Comparison of ENCODE assay signal across 21 cellular contexts in the genomic region with DNA sequence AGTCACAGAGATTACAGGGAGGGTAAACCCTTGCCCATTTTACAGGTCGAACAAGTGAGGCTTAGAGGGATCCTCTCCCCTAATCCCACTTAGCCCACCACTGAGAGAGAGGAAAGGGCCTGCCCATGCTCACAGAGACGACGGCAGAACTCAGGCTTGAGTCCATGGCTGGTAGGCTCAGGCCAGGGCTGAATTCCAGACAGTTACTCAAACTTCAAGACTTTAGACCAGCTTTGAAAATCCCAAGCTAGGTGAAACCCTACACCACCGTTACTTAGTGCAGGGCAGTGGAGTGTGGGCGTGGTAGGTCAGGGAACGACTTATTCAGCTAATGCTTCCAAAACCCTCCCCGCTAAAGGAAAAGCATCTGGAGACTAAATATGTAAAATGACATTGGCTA. TPM values are rescaled to one million over a fixed set of nuclear protein-coding genes. Genes with fewer than 3 reads are reported as not detected.
DNase-seq lines count a peak whose midpoint lies in the region; ATAC-seq, FAIRE-seq and TF ChIP-seq lines count a peak whose summit lies in the region.
"Had no signal": no experiment of that assay in that cellular context is flagged by ENCODE, and none has a peak within 500 bp of the region (broad histone marks: within the 10 kb centered on the region; RNA-seq: fewer than 3 reads in every experiment).

No MANE protein-coding gene starts in this region.

- DNase-seq in activated effector memory CD4-positive, alpha-beta T cell treated with anti-CD3 and anti-CD28 coated beads, Interleukin-2, amount 50 U/mL, for 16 hours: peak; percentile 9
- DNase-seq in activated effector memory CD4-positive, alpha-beta T cell treated with Interleukin-2 at 50 U/mL for 16 hours: no peak
- DNase-seq in astrocyte (ENCODE audit: low read depth): no peak
- DNase-seq in right cardiac atrium: no peak
- peak; percentile 2 for DNase-seq in skeletal muscle cell (ENCODE audit: low read depth)
- no peak for DNase-seq in T-cell
- no peak for DNase-seq in GM03348 (ENCODE audit: low spot score)
- DNase-seq: 8988T; activated CD8-positive, alpha-beta T cell treated with anti-CD3 and anti-CD28 coated beads for 36 hours; anterior cingulate cortex; CD8-positive, alpha-beta T cell; NCI-H748 treated with DMSO at 0.1 percent for 48 hours; Peyer's patch; retina had no signal

- H3K27ac Mint-ChIP-seq in astrocyte (ENCODE audit: unreplicated experiment) (peak overlapping the region; percentile 75), T-cell (no peak overlapping the region)
- H3K27ac Mint-ChIP-seq: activated CD8-positive, alpha-beta T cell treated with anti-CD3 and anti-CD28 coated beads for 36 hours; CD8-positive, alpha-beta T cell; dendritic cell treated with granulocyte-macrophage colony-stimulating factor and Interleukin-4, amounts not matched to agents 40 ng/mL and 50 ng/mL, for 4 days had no signal

- H3K27ac ChIP-seq in astrocyte (ENCODE audit: low read depth, low read length): no peak overlapping the region
- H3K27ac ChIP-seq in right cardiac atrium (ENCODE audit: low read length): peak overlapping the region; percentile 92
- H3K27ac ChIP-seq: Peyer's patch had no signal

- CTCF ChIA-PET in T-cell (lab: Charles Lee): interaction anchor here in 1 of 2 donors (0.8 kb wide), 1 partner anchor 15 kb away, joined by 3 read pairs; no protein-coding TSS in a partner anchor

- no peak overlapping the region for H3K9ac ChIP-seq in astrocyte (ENCODE audit: low read length)

- 72% methylated on average over 7 of the region's 7 CpGs for WGBS in right cardiac atrium

- no peaks in the 10 kb centered on the region for H3K9me3 Mint-ChIP-seq in astrocyte (ENCODE audit: unreplicated experiment)
- H3K9me3 Mint-ChIP-seq in T-cell: no peaks in the 10 kb centered on the region
- H3K9me3 Mint-ChIP-seq: activated CD8-positive, alpha-beta T cell treated with anti-CD3 and anti-CD28 coated beads for 36 hours; CD8-positive, alpha-beta T cell; dendritic cell treated with granulocyte-macrophage colony-stimulating factor and Interleukin-4, amounts not matched to agents 40 ng/mL and 50 ng/mL, for 4 days; nephron had no signal

- H3K27me3 ChIP-seq in astrocyte (ENCODE audit: insufficient read depth, low read length) (peaks cover 19% of the 10 kb centered on the region), right cardiac atrium (ENCODE audit: control insufficient read depth, insufficient read depth) (no peaks in the 10 kb centered on the region)
- H3K27me3 ChIP-seq: Peyer's patch, tibial nerve had no signal

- POLR2A ChIA-PET in T-cell (lab: Charles Lee): no interaction called here

- intact Hi-C loops in right cardiac atrium (cut with DNase I): no loop called here

- H3K4me1 ChIP-seq in astrocyte (ENCODE audit: insufficient read depth, low read length) (no peaks in the 10 kb centered on the region), right cardiac atrium (ENCODE audit: control insufficient read depth, insufficient read depth, low read length) (peaks cover 7% of the 10 kb centered on the region)

- H3K4me3 ChIP-seq in astrocyte (ENCODE audit: insufficient read depth, low read depth, low read length) (no peak overlapping the region), right cardiac atrium (ENCODE audit: low read length) (no peak overlapping the region), skeletal muscle cell (ENCODE audit: low read depth, low read length) (no peak overlapping the region)
- H3K4me3 ChIP-seq: lung, Peyer's patch, tibial nerve had no signal

- FAIRE-seq in astrocyte (lab: Jason Lieb, UNC): no peak
- FAIRE-seq: HTR-8/SVneo had no signal

- H3K4me1 Mint-ChIP-seq in astrocyte (ENCODE audit: low read depth, unreplicated experiment) (peaks cover 14% of the 10 kb centered on the region), T-cell (no peaks in the 10 kb centered on the region)

- no peaks in the 10 kb centered on the region for H3K9me3 ChIP-seq in astrocyte (ENCODE audit: insufficient read depth, low read depth, low read length)
- H3K9me3 ChIP-seq in right cardiac atrium (ENCODE audit: control insufficient read depth, low read length): no peaks in the 10 kb centered on the region
- H3K9me3 ChIP-seq: Peyer's patch, tibial nerve had no signal

- no peaks in the 10 kb centered on the region for H3K79me2 ChIP-seq in astrocyte (ENCODE audit: insufficient read depth, low read length)

- peaks cover 26% of the 10 kb centered on the region for H3K27me3 Mint-ChIP-seq in astrocyte (ENCODE audit: low read depth, unreplicated experiment)
- H3K27me3 Mint-ChIP-seq in T-cell: peaks cover 7 to 16% of the 10 kb centered on the region in 2 donors

- TF ChIP-seq CTCF in astrocyte (IDR thresholded peaks at IDR 0.05; ENCODE audit: insufficient read depth, low read depth, low read length): no peak

- H3K4me2 ChIP-seq in astrocyte (ENCODE audit: low read length): no peak overlapping the region

- H3K4me3 Mint-ChIP-seq in astrocyte (ENCODE audit: unreplicated experiment): no peak overlapping the region
- no peak overlapping the region for H3K4me3 Mint-ChIP-seq in T-cell
- H3K4me3 Mint-ChIP-seq: activated CD8-positive, alpha-beta T cell treated with anti-CD3 and anti-CD28 coated beads for 36 hours; CD8-positive, alpha-beta T cell; dendritic cell treated with granulocyte-macrophage colony-stimulating factor and Interleukin-4, amounts not matched to agents 40 ng/mL and 50 ng/mL, for 4 days had no signal

- H2AFZ ChIP-seq in astrocyte (ENCODE audit: low read depth, low read length): no peak overlapping the region

- H4K20me1 ChIP-seq in astrocyte (ENCODE audit: insufficient read depth, low read length): no peaks in the 10 kb centered on the region

- no peaks in the 10 kb centered on the region for H3K36me3 ChIP-seq in astrocyte (ENCODE audit: insufficient read depth, low read length)
- H3K36me3 ChIP-seq: Peyer's patch, tibial nerve had no signal

- no peak for ATAC-seq in right cardiac atrium
- ATAC-seq in T-cell (replicated peaks in 1 of 4): no peak
- ATAC-seq in HG03342 (IDR thresholded peaks at IDR 0.05; ENCODE audit: unreplicated experiment): no peak
- ATAC-seq: activated CD8-positive, alpha-beta T cell treated with anti-CD3 and anti-CD28 coated beads for 36 hours; CD8-positive, alpha-beta T cell had no signal

- peaks cover 2% of the 10 kb centered on the region for H3K36me3 Mint-ChIP-seq in astrocyte (ENCODE audit: low read depth, unreplicated experiment)
- H3K36me3 Mint-ChIP-seq in T-cell: no peaks in the 10 kb centered on the region
- H3K36me3 Mint-ChIP-seq: CD8-positive, alpha-beta T cell had no signal

RNA-seq across cellular contexts. Expression of gene GRIP2, which starts 16.4 kb away (rescaled TPM):
- total RNA-seq in astrocyte: 3.1 and 3.3 TPM in 2 replicates
- total RNA-seq in right cardiac atrium: 10 to 100 TPM in 3 of 4 donors, 1 to 10 TPM in 1; 8.7 to 14.5 (median 13.0) TPM
- 9.9 TPM for polyA plus RNA-seq in right cardiac atrium
- under 1 TPM in 1 of 5 donors, not detected in 4; 0.20 TPM for total RNA-seq in T-cell
- total RNA-seq: activated CD8-positive, alpha-beta T cell treated with anti-CD3 and anti-CD28 coated beads for 36 hours; CD8-positive, alpha-beta T cell; Daoy had no signal

Comparison
In these comparisons a context has a peak if more than half of its experiments do, and no peak if none do; other contexts are left out.
1. DNase-seq: peak in activated effector memory CD4-positive, alpha-beta T cell treated with anti-CD3 and anti-CD28 coated beads, Interleukin-2, amount 50 U/mL, for 16 hours (single experiment) and skeletal muscle cell (single experiment); none in activated effector memory CD4-positive, alpha-beta T cell treated with Interleukin-2 at 50 U/mL for 16 hours (single experiment), astrocyte (single experiment), right cardiac atrium (0 of 3), T-cell (0 of 34) and GM03348 (single experiment).